ENCODE assay signal across 18 cellular contexts in genomic region chr9:69570091-69570451, GRCh38.
"Had no signal": no experiment of that assay in that cellular context is flagged by ENCODE, and none has a peak within 500 bp of the region (broad histone marks: within the 10 kb centered on the region; RNA-seq: fewer than 3 reads in every experiment).

No MANE protein-coding gene starts in this region.

- H3K9me3 Mint-ChIP-seq: activated naive CD8-positive, alpha-beta T cell treated with anti-CD3 and anti-CD28 coated beads, Interleukin-2, amount 50 U/mL, for 24 hours; natural killer cell; stimulated activated naive CD8-positive, alpha-beta T cell treated with anti-CD3 and anti-CD28 coated beads, Interleukin-15, Interleukin-2, amounts not matched to agents 100 ng/mL and 50 ng/mL, for 24 hours had no signal

- H3K27ac Mint-ChIP-seq: activated naive CD8-positive, alpha-beta T cell treated with anti-CD3 and anti-CD28 coated beads, Interleukin-2, amount 50 U/mL, for 24 hours; natural killer cell; progenitor cell of endocrine pancreas; stimulated activated naive CD8-positive, alpha-beta T cell treated with anti-CD3 and anti-CD28 coated beads, Interleukin-15, Interleukin-2, amounts not matched to agents 100 ng/mL and 50 ng/mL, for 24 hours had no signal

- H3K27ac ChIP-seq: coronary artery, spleen, upper lobe of left lung had no signal

- DNase-seq: activated CD4-positive, alpha-beta T cell treated with anti-CD3 and anti-CD28 coated beads, Interleukin-2, amount 50 U/mL, for 4 hours; activated CD4-positive, CD25-positive, alpha-beta regulatory T cell treated with anti-CD3 and anti-CD28 coated beads, Interleukin-2, amount 50 U/mL, for 72 hours; activated naive CD4-positive, alpha-beta T cell; activated naive CD8-positive, alpha-beta T cell treated with anti-CD3 and anti-CD28 coated beads, Interleukin-2, amount 50 U/mL, for 24 hours; activated T-cell treated with anti-CD3 and anti-CD28 coated beads for 4 hours; central memory CD4-positive, alpha-beta T cell; effector CD4-positive, alpha-beta T cell; foreskin melanocyte; head of caudate nucleus; natural killer cell; nucleus accumbens; right cardiac atrium; spleen; upper lobe of left lung had no signal

- H3K9me3 ChIP-seq: spleen, upper lobe of left lung had no signal

- H3K4me1 ChIP-seq: spleen, upper lobe of left lung had no signal

- H3K4me1 Mint-ChIP-seq: activated naive CD8-positive, alpha-beta T cell treated with anti-CD3 and anti-CD28 coated beads, Interleukin-2, amount 50 U/mL, for 24 hours; natural killer cell had no signal

- H3K36me3 Mint-ChIP-seq: natural killer cell had no signal

- H3K36me3 ChIP-seq: spleen, upper lobe of left lung had no signal

- ATAC-seq: activated naive CD8-positive, alpha-beta T cell treated with anti-CD3 and anti-CD28 coated beads, Interleukin-2, amount 50 U/mL, for 24 hours; natural killer cell; right cardiac atrium had no signal

- H3K4me3 Mint-ChIP-seq: activated naive CD8-positive, alpha-beta T cell treated with anti-CD3 and anti-CD28 coated beads, Interleukin-2, amount 50 U/mL, for 24 hours; natural killer cell; stimulated activated naive CD8-positive, alpha-beta T cell treated with anti-CD3 and anti-CD28 coated beads, Interleukin-15, Interleukin-2, amounts not matched to agents 100 ng/mL and 50 ng/mL, for 24 hours had no signal

- H3K27me3 ChIP-seq: spleen, upper lobe of left lung had no signal

- H3K4me3 ChIP-seq: coronary artery, lung, spleen, upper lobe of left lung had no signal
